Comparison of ENCODE assay signal across 8 cellular contexts in genomic region chr3:32392530-32393302, GRCh38. TPM values are rescaled to one million over a fixed set of nuclear protein-coding genes. Genes with fewer than 3 reads are reported as not detected.
DNase-seq lines count a peak whose midpoint lies in the region; TF ChIP-seq lines count a peak whose summit lies in the region.

No MANE protein-coding gene starts in this region.

- H3K36me3 ChIP-seq in H7 (replicated peaks; ENCODE audit: control insufficient read depth, insufficient read depth, low read length) (no peaks in the 10 kb centered on the region), transverse colon (no peaks in the 10 kb centered on the region)
- no peaks in the 10 kb centered on the region for H3K36me3 ChIP-seq in effector memory CD4-positive, alpha-beta T cell (ENCODE audit: control insufficient read depth, insufficient read depth, low read length)

- H3K36me3 Mint-ChIP-seq in mesothelial cell of epicardium: no peaks in the 10 kb centered on the region

- no peak for TF ChIP-seq POLR2A in transverse colon (IDR thresholded peaks at IDR 0.05)

- in situ Hi-C loops in transverse colon (cut with MboI; ENCODE audit: low pct_ligation_motif_present in 1 of 4, low pct_unique_long_range_greater_than_20kb in 1 of 4, low sequenced_read_pairs in 3 of 4): no loop called here

- H3K27ac Mint-ChIP-seq in mesothelial cell of epicardium: peak overlapping the region; percentile 94

- peak overlapping the region; percentile 96 for H3K4me3 Mint-ChIP-seq in mesothelial cell of epicardium

- 37 to 38% methylated on average over 4 to 18 of the region's 18 CpGs for WGBS in transverse colon (ENCODE audit: low coverage in 1 of 2), 2 donors

- H3K4me1 ChIP-seq in effector memory CD4-positive, alpha-beta T cell (ENCODE audit: control insufficient read depth, insufficient read depth, low read length, poor library complexity, severe bottlenecking): peaks cover 22% of the 10 kb centered on the region
- H3K4me1 ChIP-seq in transverse colon: peaks cover 0 to 6% (median 4%) of the 10 kb centered on the region in 4 donors

- no peak for TF ChIP-seq EP300 in transverse colon (IDR thresholded peaks at IDR 0.05; ENCODE audit: low read depth)

- no peaks in the 10 kb centered on the region for H3K9me3 ChIP-seq in effector memory CD4-positive, alpha-beta T cell (ENCODE audit: control insufficient read depth, low read length)
- H3K9me3 ChIP-seq in transverse colon: no peaks in the 10 kb centered on the region

- H3K27me3 Mint-ChIP-seq in mesothelial cell of epicardium (ENCODE audit: low read depth): no peaks in the 10 kb centered on the region

- peak overlapping the region; percentile 82 for H3K4me3 ChIP-seq in H7 (ENCODE audit: insufficient read depth, low read depth, low read length)
- H3K4me3 ChIP-seq in effector memory CD4-positive, alpha-beta T cell (ENCODE audit: insufficient read depth, low read depth, low read length, poor library complexity, severe bottlenecking): peak overlapping the region; percentile 74
- peak overlapping the region; percentile 34 to 79 (median 62) for H3K4me3 ChIP-seq in transverse colon

- H3K9me3 Mint-ChIP-seq in mesothelial cell of epicardium: no peaks in the 10 kb centered on the region

- TF ChIP-seq CTCF in 22Rv1 (IDR thresholded peaks at IDR 0.05) (no peak), mesothelial cell of epicardium (IDR thresholded peaks at IDR 0.05; ENCODE audit: unreplicated experiment) (no peak), transverse colon (IDR thresholded peaks at IDR 0.05) (no peak)

- H3K27ac ChIP-seq in 22Rv1 (peak overlapping the region; percentile 46; the same call in 1 of the 2 replicates), transverse colon (peak overlapping the region; percentile 79 to 85 (median 81))
- peak overlapping the region; percentile 83 for H3K27ac ChIP-seq in effector memory CD4-positive, alpha-beta T cell (ENCODE audit: insufficient read depth, low read length, poor library complexity, severe bottlenecking)

- peaks cover 13% of the 10 kb centered on the region for H3K4me1 Mint-ChIP-seq in mesothelial cell of epicardium

- H3K27me3 ChIP-seq in H7 (ENCODE audit: control insufficient read depth, insufficient read depth, low read length): peaks cover 16% of the 10 kb centered on the region
- H3K27me3 ChIP-seq in effector memory CD4-positive, alpha-beta T cell (replicated peaks; ENCODE audit: control insufficient read depth, insufficient read depth, low read length, poor library complexity, severe bottlenecking): no peaks in the 10 kb centered on the region
- no peaks in the 10 kb centered on the region for H3K27me3 ChIP-seq in transverse colon

- intact Hi-C loops in transverse colon (cut with DNase I; ENCODE audit: low total_unique reads): no loop called here

- DNase-seq in H7: no peak
- peak; percentile 36 for DNase-seq in T1000 (lab: John Stamatoyannopoulos, UW)
- DNase-seq in effector memory CD4-positive, alpha-beta T cell: no peak
- DNase-seq in mesothelial cell of epicardium (ENCODE audit: low spot score in 2 of 2, unreplicated experiment in 2 of 2): no peak
- DNase-seq in transverse colon: peak; percentile 42
- DNase-seq in OCI-M2 (lab: John Stamatoyannopoulos, UW; ENCODE audit: unreplicated experiment): no peak
- DNase-seq in DMS79 treated with DMSO at 0.1 percent for 48 hours (lab: John Stamatoyannopoulos, UW): no peak

RNA-seq across cellular contexts. Expression of gene CMTM7, which starts 1.1 kb away (rescaled TPM):
- 15.3 and 17.7 TPM in 2 replicates for total RNA-seq in H7 (2014; rRNA removed; shearing (Covaris generic))
- total RNA-seq in mesothelial cell of epicardium (14.2 to 18.0 TPM (median 16.6 TPM) in 3 replicates), transverse colon (10 to 100 TPM in 2 of 4 donors, 1 to 10 TPM in 2; 3.4 to 16.0 (median 7.1) TPM)

Comparison
In these comparisons a context has a peak if more than half of its experiments do, and no peak if none do; other contexts are left out.
1. DNase-seq: peak in T1000 (single experiment) and transverse colon (single experiment); none in H7 (single experiment), effector memory CD4-positive, alpha-beta T cell (0 of 3), mesothelial cell of epicardium (0 of 2), OCI-M2 (single experiment) and DMS79 treated with DMSO at 0.1 percent for 48 hours (single experiment).
2. Peak in every context shown above with its lines, with median percentiles within 50 percentile points of each other: H3K27ac ChIP-seq and H3K4me3 ChIP-seq.